ENCODE assay signal across 11 cellular contexts in genomic region chr17:82315703-82316358, GRCh38. TPM values are rescaled to one million over a fixed set of nuclear protein-coding genes. Genes with fewer than 3 reads are reported as not detected.
DNase-seq lines count a peak whose midpoint lies in the region; ATAC-seq and TF ChIP-seq lines count a peak whose summit lies in the region.
"Had no signal": no experiment of that assay in that cellular context is flagged by ENCODE, and none has a peak within 500 bp of the region (broad histone marks: within the 10 kb centered on the region; RNA-seq: fewer than 3 reads in every experiment).

No MANE protein-coding gene starts in this region.

- H3K4me3 ChIP-seq in DND-41 (ENCODE audit: low read depth in 1 of 2, low read length in 2 of 2) (peak overlapping the region; percentile 51 to 87), neuronal stem cell (ENCODE audit: low read length in 2 of 2) (no peak overlapping the region)

- H2BK15ac ChIP-seq in neuronal stem cell (ENCODE audit: low read length), result peak overlapping the region; percentile 97

- peak overlapping the region; percentile 41; the same call in 1 of the 2 replicates for H2AFZ ChIP-seq in DND-41 (ENCODE audit: low read depth, low read length)
- peak overlapping the region; percentile 71 for H2AFZ ChIP-seq in neuronal stem cell (ENCODE audit: low read length)

- ATAC-seq in DND-41 (ENCODE audit: insufficient read depth, low read depth) (peak; percentile 34), GM19467 (IDR thresholded peaks at IDR 0.05; ENCODE audit: unreplicated experiment) (no peak), GM19452 (IDR thresholded peaks at IDR 0.05; ENCODE audit: unreplicated experiment) (no peak), GM19328 (IDR thresholded peaks at IDR 0.05; ENCODE audit: unreplicated experiment) (no peak)

- H2BK12ac ChIP-seq in neuronal stem cell (ENCODE audit: low read length), result peak overlapping the region; percentile 73

- H3K14ac ChIP-seq in neuronal stem cell (ENCODE audit: low read length), result peak overlapping the region; percentile 89

- H3K4ac ChIP-seq in neuronal stem cell (ENCODE audit: low read length), result no peak overlapping the region

- peak overlapping the region; percentile 98 for H3K18ac ChIP-seq in neuronal stem cell (ENCODE audit: low read length)

- peaks cover 16% of the 10 kb centered on the region for H3K36me3 Mint-ChIP-seq in T-helper 2 cell treated with Interferon-gamma antibody and Interleukin-4, amounts not matched to agents 5 μg/mL and 100 μg/mL, for 36 hours (ENCODE audit: low read depth)
- H3K36me3 Mint-ChIP-seq: type B pancreatic cell had no signal

- H3K4me3 Mint-ChIP-seq in T-helper 2 cell treated with Interferon-gamma antibody and Interleukin-4, amounts not matched to agents 5 μg/mL and 100 μg/mL, for 36 hours, result no peak overlapping the region
- H3K4me3 Mint-ChIP-seq: type B pancreatic cell had no signal

- H3K9ac ChIP-seq in DND-41 (ENCODE audit: low read depth, low read length) (peak overlapping the region; percentile 82), neuronal stem cell (ENCODE audit: low read depth, low read length, poor library complexity) (peak overlapping the region; percentile 44)

- peak overlapping the region; percentile 72 for H2BK120ac ChIP-seq in neuronal stem cell (ENCODE audit: low read depth, low read length)

- peak overlapping the region; percentile 84 for H3K27ac ChIP-seq in DND-41 (ENCODE audit: low read length)
- H3K27ac ChIP-seq in neuronal stem cell (replicated peaks; ENCODE audit: low read length), result no peak overlapping the region

- H3K23ac ChIP-seq in neuronal stem cell (ENCODE audit: low read depth, low read length, poor library complexity), result peak overlapping the region; percentile 85

- no peaks in the 10 kb centered on the region for H3K27me3 Mint-ChIP-seq in T-helper 2 cell treated with Interferon-gamma antibody and Interleukin-4, amounts not matched to agents 5 μg/mL and 100 μg/mL, for 36 hours (ENCODE audit: low read depth)
- H3K27me3 Mint-ChIP-seq: type B pancreatic cell had no signal

- H3K36me3 ChIP-seq in DND-41 (ENCODE audit: insufficient read depth, low read length) (peaks cover 37% of the 10 kb centered on the region), neuronal stem cell (replicated peaks in 1 of 2; ENCODE audit: control insufficient read depth in 2 of 2, insufficient read depth in 2 of 2, low read length in 2 of 2) (no peaks in the 10 kb centered on the region)

- peak overlapping the region; percentile 89 for H4K91ac ChIP-seq in neuronal stem cell (ENCODE audit: low read depth, low read length, poor library complexity)

- peak; percentile 44 for TF ChIP-seq CTCF in DND-41 (IDR thresholded peaks at IDR 0.05; ENCODE audit: borderline replicate concordance, extremely low read depth, low read length, poor library complexity, severe bottlenecking)

- H3K27ac Mint-ChIP-seq in T-helper 2 cell treated with Interferon-gamma antibody and Interleukin-4, amounts not matched to agents 5 μg/mL and 100 μg/mL, for 36 hours, result peak overlapping the region; percentile 86
- H3K27ac Mint-ChIP-seq: type B pancreatic cell had no signal

- H2BK5ac ChIP-seq in neuronal stem cell (ENCODE audit: low read length), result no peak overlapping the region

- peak; percentile 78 for DNase-seq in DND-41
- DNase-seq in T-helper 2 cell treated with Interferon-gamma antibody and Interleukin-4, amounts not matched to agents 5 μg/mL and 100 μg/mL, for 36 hours (ENCODE audit: low spot score), result no peak
- DNase-seq in effector CD4-positive, alpha-beta T cell, result peak; percentile 46
- no peak for DNase-seq in neuronal stem cell (ENCODE audit: low spot score)
- no peak for DNase-seq in midbrain (lab: John Stamatoyannopoulos, UW)
- DNase-seq: GF-D8, retina had no signal

- H4K8ac ChIP-seq in neuronal stem cell (ENCODE audit: low read depth, low read length), result peak overlapping the region; percentile 100

- no peaks in the 10 kb centered on the region for H3K9me3 Mint-ChIP-seq in T-helper 2 cell treated with Interferon-gamma antibody and Interleukin-4, amounts not matched to agents 5 μg/mL and 100 μg/mL, for 36 hours
- H3K9me3 Mint-ChIP-seq: type B pancreatic cell had no signal

- no peaks in the 10 kb centered on the region for H3K27me3 ChIP-seq in DND-41 (ENCODE audit: insufficient read depth, low read length, poor library complexity)
- H3K27me3 ChIP-seq in neuronal stem cell (ENCODE audit: control insufficient read depth in 3 of 3, insufficient read depth in 3 of 3, low read depth in 1 of 3, low read length in 3 of 3), result peaks cover 0 to 28% (median 5%) of the 10 kb centered on the region in 3 experiments

- peaks cover 34% of the 10 kb centered on the region for H3K79me2 ChIP-seq in DND-41 (ENCODE audit: insufficient read depth, low read length)

- H3K9me3 ChIP-seq in DND-41 (ENCODE audit: insufficient read depth, low read length, severe bottlenecking), result no peaks in the 10 kb centered on the region
- peaks cover 7 to 10% of the 10 kb centered on the region in 2 donors for H3K9me3 ChIP-seq in neuronal stem cell (replicated peaks in 1 of 2; ENCODE audit: control insufficient read depth in 2 of 2, insufficient read depth in 1 of 2, low read depth in 1 of 2, low read length in 2 of 2)

- H3K4me2 ChIP-seq in DND-41 (ENCODE audit: insufficient read depth, low read length) (peak overlapping the region; percentile 84), neuronal stem cell (ENCODE audit: insufficient read depth, low read length, poor library complexity, severe bottlenecking) (peak overlapping the region; percentile 49)

- WGBS in neuronal stem cell (ENCODE audit: extremely low coverage in 2 of 2, insufficient read length in 2 of 2, insufficient replicate concordance in 1 of 2), 2 donors, result no CpG with 5 or more reads among the region's 36 CpGs

- H3K4me1 Mint-ChIP-seq in T-helper 2 cell treated with Interferon-gamma antibody and Interleukin-4, amounts not matched to agents 5 μg/mL and 100 μg/mL, for 36 hours (ENCODE audit: low read depth), result peaks cover 12% of the 10 kb centered on the region

- H3K79me1 ChIP-seq in neuronal stem cell (ENCODE audit: low read depth, low read length), result peaks cover 3% of the 10 kb centered on the region

- H2AK5ac ChIP-seq in neuronal stem cell (ENCODE audit: low read depth, low read length), result peak overlapping the region; percentile 94

- peaks cover 8% of the 10 kb centered on the region; the same call in 1 of the 2 replicates for H4K20me1 ChIP-seq in DND-41 (ENCODE audit: insufficient read depth, low read length)

- H3K4me1 ChIP-seq in DND-41 (ENCODE audit: insufficient read depth, low read length) (peaks cover 38% of the 10 kb centered on the region), neuronal stem cell (ENCODE audit: control insufficient read depth in 2 of 2, insufficient read depth in 1 of 2, low read depth in 1 of 2, low read length in 2 of 2) (peaks cover 11 to 21% of the 10 kb centered on the region in 2 donors)

RNA-seq across cellular contexts. Expression of gene CD7, which starts 1.6 kb away (rescaled TPM):
- polyA plus RNA-seq in neuronal stem cell (2013, experiment 1 of 2), result 1.5 TPM
- polyA plus RNA-seq in neuronal stem cell (2013, experiment 2 of 2), result 1.5 TPM

RNA-seq across cellular contexts. Expression of gene SECTM1, which starts 17.7 kb away (rescaled TPM):
- 0.39 TPM for polyA plus RNA-seq in neuronal stem cell (2013, experiment 1 of 2)
- polyA plus RNA-seq in neuronal stem cell (2013, experiment 2 of 2), result 0.65 TPM

RNA-seq across cellular contexts. Expression of gene CSNK1D, which starts 42.3 kb away (rescaled TPM):
- polyA plus RNA-seq in neuronal stem cell (2013, experiment 1 of 2), result 70.3 TPM
- 72.1 TPM for polyA plus RNA-seq in neuronal stem cell (2013, experiment 2 of 2)

RNA-seq across cellular contexts. Expression of gene TEX19, which starts 43.2 kb away (rescaled TPM):
- polyA plus RNA-seq in neuronal stem cell (2013, experiment 1 of 2), result 0.28 TPM
- 0.19 TPM for polyA plus RNA-seq in neuronal stem cell (2013, experiment 2 of 2)

RNA-seq across cellular contexts. Expression of gene UTS2R, which starts 55.7 kb away (rescaled TPM):
- polyA plus RNA-seq in neuronal stem cell (2013, experiment 1 of 2), result 0.11 TPM
- polyA plus RNA-seq in neuronal stem cell (2013, experiment 2 of 2), result 0.12 TPM

Comparison
In these comparisons a context has a peak if more than half of its experiments do, and no peak if none do; other contexts are left out.
1. DNase-seq: peak in DND-41 (single experiment) and effector CD4-positive, alpha-beta T cell (single experiment); none in T-helper 2 cell treated with Interferon-gamma antibody and Interleukin-4, amounts not matched to agents 5 μg/mL and 100 μg/mL, for 36 hours (single experiment), neuronal stem cell (single experiment) and midbrain (single experiment).
2. H3K4me3 ChIP-seq: peak in DND-41 (2 of 2); none in neuronal stem cell (0 of 2).